8 cellular contexts compared by ENCODE assay signal in genomic region chr14:21300892-21301291, GRCh38. TPM values are rescaled to one million over a fixed set of nuclear protein-coding genes. Genes with fewer than 3 reads are reported as not detected.
DNase-seq lines count a peak whose midpoint lies in the region; ATAC-seq, FAIRE-seq and TF ChIP-seq lines count a peak whose summit lies in the region.

No MANE protein-coding gene starts in this region.

- TF ChIP-seq RAD21 in HepG2 (CRISPR knock-in tag; IDR thresholded peaks at IDR 0.05) = 0 out of 2 replicates have a peak, but pooled peaks have one; percentile 41

- no peak overlapping the region for H2AFZ ChIP-seq in OCI-LY1 (ENCODE audit: low read length)
- peak overlapping the region; percentile 74 for H2AFZ ChIP-seq in HepG2 (ENCODE audit: low read length)

- DNase-seq in GM13977 (ENCODE audit: low spot score) (peak; percentile 42), body of pancreas (peak; percentile 13 to 55 (median 17)), HepG2 (ENCODE audit: low spot score) (no peak)
- peak; percentile 20 to 29 for DNase-seq in stimulated activated naive CD8-positive, alpha-beta T cell treated with anti-CD3 and anti-CD28 coated beads, Interleukin-15, amount 100 ng/mL, for 72 hours

- H3K4me1 Mint-ChIP-seq in stimulated activated naive CD8-positive, alpha-beta T cell treated with anti-CD3 and anti-CD28 coated beads, Interleukin-15, amount 100 ng/mL, for 72 hours = peaks cover 9% of the 10 kb centered on the region

- H3K27me3 ChIP-seq in OCI-LY1 (ENCODE audit: insufficient read depth, low read length) (no peaks in the 10 kb centered on the region), body of pancreas (peaks cover 0 to 5% of the 10 kb centered on the region in 2 donors), HepG2 (ENCODE audit: control insufficient read depth in 1 of 2, insufficient read depth in 2 of 2, low read length in 2 of 2) (no peaks in the 10 kb centered on the region)

- H3K9me3 ChIP-seq in OCI-LY1 (ENCODE audit: low read length) (no peaks in the 10 kb centered on the region), body of pancreas (no peaks in the 10 kb centered on the region), HepG2 (ENCODE audit: low read length) (no peaks in the 10 kb centered on the region)

- intact Hi-C loops in body of pancreas (cut with DNase I) = no loop called here
- intact Hi-C loops in HepG2 (cut with micrococcal nuclease; ENCODE audit: unreplicated experiment) = loop anchor here (2.0 kb wide), 1 partner anchor 20 kb away; no protein-coding TSS in a partner anchor

- H3K79me2 ChIP-seq in OCI-LY1 (ENCODE audit: insufficient read depth, low read length) = no peaks in the 10 kb centered on the region
- H3K79me2 ChIP-seq in HepG2 (ENCODE audit: insufficient read depth, low read length) = no peaks in the 10 kb centered on the region

- TF ChIP-seq POLR2A in body of pancreas (IDR thresholded peaks at IDR 0.05) = no peak
- TF ChIP-seq POLR2A in HepG2 (IDR thresholded peaks at IDR 0.05; ENCODE audit: insufficient read depth in 1 of 2, low read depth in 2 of 2, low read length in 2 of 2) = no peak

- no peaks in the 10 kb centered on the region for H3F3A ChIP-seq in OCI-LY1 (ENCODE audit: insufficient read depth, low read length)

- FAIRE-seq in HepG2 (lab: Jason Lieb, UNC) = no peak

- H3K4me1 ChIP-seq in OCI-LY1 (ENCODE audit: insufficient read depth, low read length, severe bottlenecking) (peaks cover 20% of the 10 kb centered on the region), body of pancreas (peaks cover 6% of the 10 kb centered on the region), HepG2 (ENCODE audit: insufficient read depth, low read length) (peaks cover 52% of the 10 kb centered on the region)

- no peaks in the 10 kb centered on the region for H3K9me2 ChIP-seq in OCI-LY1 (ENCODE audit: low read depth, low read length)

- no peak for TF ChIP-seq EP300 in HepG2 (IDR thresholded peaks at IDR 0.05; ENCODE audit: low read depth in 2 of 2, low read length in 2 of 2)
- no peak for TF ChIP-seq EP300 in HepG2 (CRISPR knock-in tag; IDR thresholded peaks at IDR 0.05; ENCODE audit: borderline replicate concordance)

- peak overlapping the region; percentile 52 for H3K4me3 ChIP-seq in OCI-LY1 (ENCODE audit: low read depth, low read length, poor library complexity, severe bottlenecking)
- no peak overlapping the region for H3K4me3 ChIP-seq in body of pancreas
- H3K4me3 ChIP-seq in HepG2 (replicated peaks in 1 of 3; ENCODE audit: insufficient read depth in 1 of 3, low read depth in 2 of 3, low read length in 3 of 3) = peak overlapping the region; percentile 42 to 68 (median 46)

- H3K9ac ChIP-seq in OCI-LY1 (ENCODE audit: low read length) = peak overlapping the region; percentile 17; the same call in 1 of the 2 replicates
- peak overlapping the region; percentile 53 for H3K9ac ChIP-seq in HepG2 (ENCODE audit: insufficient read depth, low read depth, low read length)

- H3K27ac ChIP-seq in OCI-LY1 (ENCODE audit: low read depth, low read length, poor library complexity, severe bottlenecking) = no peak overlapping the region
- no peak overlapping the region for H3K27ac ChIP-seq in body of pancreas
- no peak overlapping the region for H3K27ac ChIP-seq in HepG2 (ENCODE audit: extremely low read length, insufficient read depth, low read length)

- peak overlapping the region; percentile 60 to 70 for H3K4me3 Mint-ChIP-seq in stimulated activated naive CD8-positive, alpha-beta T cell treated with anti-CD3 and anti-CD28 coated beads, Interleukin-15, amount 100 ng/mL, for 72 hours

- no peaks in the 10 kb centered on the region for H3K36me3 ChIP-seq in OCI-LY1 (ENCODE audit: insufficient read depth, low read length)
- no peaks in the 10 kb centered on the region for H3K36me3 ChIP-seq in body of pancreas (replicated peaks in 1 of 2; ENCODE audit: insufficient read depth in 1 of 2, low read depth in 2 of 2)
- no peaks in the 10 kb centered on the region for H3K36me3 ChIP-seq in HepG2 (replicated peaks in 1 of 2; ENCODE audit: control insufficient read depth in 1 of 2, insufficient read depth in 2 of 2, low read length in 2 of 2)

- ATAC-seq in body of pancreas = no peak
- peak; percentile 52 for ATAC-seq in HepG2
- ATAC-seq in stimulated activated naive CD8-positive, alpha-beta T cell treated with anti-CD3 and anti-CD28 coated beads, Interleukin-15, amount 100 ng/mL, for 72 hours = peak; percentile 66
- no peak for ATAC-seq in GM21526 (IDR thresholded peaks at IDR 0.05; ENCODE audit: low FRiP score, unreplicated experiment)
- no peak for ATAC-seq in HG03159 (IDR thresholded peaks at IDR 0.05; ENCODE audit: unreplicated experiment)
- ATAC-seq in GM19455 (IDR thresholded peaks at IDR 0.05; ENCODE audit: unreplicated experiment) = no peak

- POLR2A ChIA-PET in HepG2 (lab: Yijun Ruan, JAX) = interaction anchor here (1.0 kb wide), 1 partner anchor 13 kb away, joined by 5 read pairs; no protein-coding TSS in a partner anchor

- in situ Hi-C loops in GM13977 (cut with MboI; ENCODE audit: low pct_unique_long_range_greater_than_20kb, low sequenced_read_pairs, unreplicated experiment) = no loop called here
- in situ Hi-C loops in HepG2 (cut with HindIII; ENCODE audit: extremely low pct_ligation_motif_present, low pct_unique_long_range_greater_than_20kb) = no loop called here

- TF ChIP-seq CTCF in GM13977 (IDR thresholded peaks at IDR 0.05; ENCODE audit: extremely low read depth, insufficient read depth, missing control alignments) (no peak), OCI-LY1 (IDR thresholded peaks at IDR 0.05; ENCODE audit: low read length) (peak; percentile 18; the same call in 1 of the 2 replicates), body of pancreas (IDR thresholded peaks at IDR 0.05) (peak in 2 of 7 experiments; percentile 11 to 32), HepG2 (CRISPR knock-in tag; IDR thresholded peaks at IDR 0.05) (peak; percentile 64)

- CTCF ChIA-PET in HepG2 (lab: Yijun Ruan, JAX; ENCODE audit: low intra/inter-chr PET ratio, low total read pairs) = no interaction called here

- 2% methylated on average over 26 to 30 of the region's 30 CpGs for WGBS in body of pancreas, 2 donors
- 74% methylated on average over 16 of the region's 30 CpGs for WGBS in HepG2 (ENCODE audit: low lambda C conversion rate)

- no TSS peak for BruUV-seq in HepG2 (replicated peaks; lab: Mats Ljungman, UMichigan)

- no peaks in the 10 kb centered on the region for H3K9me3 Mint-ChIP-seq in stimulated activated naive CD8-positive, alpha-beta T cell treated with anti-CD3 and anti-CD28 coated beads, Interleukin-15, amount 100 ng/mL, for 72 hours

- H3K27me3 Mint-ChIP-seq in stimulated activated naive CD8-positive, alpha-beta T cell treated with anti-CD3 and anti-CD28 coated beads, Interleukin-15, amount 100 ng/mL, for 72 hours = peaks cover 29% of the 10 kb centered on the region

- H3K27ac Mint-ChIP-seq in stimulated activated naive CD8-positive, alpha-beta T cell treated with anti-CD3 and anti-CD28 coated beads, Interleukin-15, amount 100 ng/mL, for 72 hours = no peak overlapping the region

- peak overlapping the region; percentile 68 for H3K4me2 ChIP-seq in OCI-LY1 (ENCODE audit: low read length)
- peak overlapping the region; percentile 74 for H3K4me2 ChIP-seq in HepG2 (ENCODE audit: low read depth, low read length)

- H4K20me1 ChIP-seq in OCI-LY1 (ENCODE audit: insufficient read depth, low read length) (no peaks in the 10 kb centered on the region), HepG2 (ENCODE audit: insufficient read depth, low read length) (no peaks in the 10 kb centered on the region)

RNA-seq across cellular contexts. Expression of gene RPGRIP1, which starts 21.0 kb away (rescaled TPM):
- not detected for total RNA-seq in body of pancreas
- total RNA-seq in HepG2 (2016; rRNA removed; fragmentation: Illumina TruSeq; extraction: Trizol) = 0.10 and 0.13 TPM in 2 replicates
- 0.09 TPM in 1 of 2 replicates, not detected in the other for total RNA-seq in HepG2 (2016; cell fraction: cytosol; rRNA removed; fragmentation: Illumina TruSeq; extraction: Trizol; ENCODE audit: low read depth)
- total RNA-seq in HepG2 (2016; cell fraction: insoluble cytoplasmic fraction; rRNA removed; fragmentation: Illumina TruSeq; extraction: Trizol) = 0.48 and 0.67 TPM in 2 replicates
- 0.15 and 0.17 TPM in 2 replicates for total RNA-seq in HepG2 (2016; cell fraction: membrane; rRNA removed; fragmentation: Illumina TruSeq; extraction: Trizol)
- 0.22 and 0.50 TPM in 2 replicates for total RNA-seq in HepG2 (2016; cell fraction: nucleus; rRNA removed; fragmentation: Illumina TruSeq; extraction: Trizol)
- 0.47 and 1.1 TPM in 2 replicates for polyA plus RNA-seq in HepG2 (2011; rRNA removed)
- 0.14 and 0.17 TPM in 2 replicates for polyA plus RNA-seq in HepG2 (2011; cell fraction: cytosol; rRNA removed)
- polyA plus RNA-seq in HepG2 (2011; cell fraction: nucleus; rRNA removed) = 0.58 and 1.4 TPM in 2 replicates
- 0.57 and 0.58 TPM in 2 replicates for polyA plus RNA-seq in HepG2 (2012)
- polyA plus RNA-seq in HepG2 (2016; cell fraction: cytosol; fragmentation: Illumina TruSeq; extraction: Trizol; ENCODE audit: low read depth) = not detected in 2 replicates
- polyA plus RNA-seq in HepG2 (2016; cell fraction: insoluble cytoplasmic fraction; fragmentation: Illumina TruSeq; extraction: Trizol; ENCODE audit: low read depth) = 0.07 and 0.12 TPM in 2 replicates
- 0.08 TPM in 1 of 2 replicates, not detected in the other for polyA plus RNA-seq in HepG2 (2016; cell fraction: membrane; fragmentation: Illumina TruSeq; extraction: Trizol; ENCODE audit: low read depth)
- 0.47 and 1.6 TPM in 2 replicates for polyA plus RNA-seq in HepG2 (2016; cell fraction: nucleus; fragmentation: Illumina TruSeq; extraction: Trizol; ENCODE audit: insufficient read depth, low read depth)
- 0.26 TPM in 1 of 2 replicates, not detected in the other for polyA minus RNA-seq in HepG2 (2011; rRNA and poly(A)+ RNA removed; ENCODE audit: low replicate concordance)
- 0.53 TPM in 1 of 2 replicates, not detected in the other for polyA minus RNA-seq in HepG2 (2011; cell fraction: cytosol; rRNA and poly(A)+ RNA removed)
- 0.64 and 4.0 TPM in 2 replicates for polyA minus RNA-seq in HepG2 (2011; cell fraction: nucleus; rRNA and poly(A)+ RNA removed)

RNA-seq across cellular contexts. Expression of gene HNRNPC, which starts 31.6 kb away (rescaled TPM):
- total RNA-seq in body of pancreas (100 to 1,000 TPM; 245 to 251 TPM), HepG2 (2016; rRNA removed; fragmentation: Illumina TruSeq; extraction: Trizol) (1,099 and 1,563 TPM in 2 replicates)
- total RNA-seq in HepG2 (2016; cell fraction: cytosol; rRNA removed; fragmentation: Illumina TruSeq; extraction: Trizol; ENCODE audit: low read depth) = 272 and 305 TPM in 2 replicates
- 1,110 and 1,631 TPM in 2 replicates for total RNA-seq in HepG2 (2016; cell fraction: insoluble cytoplasmic fraction; rRNA removed; fragmentation: Illumina TruSeq; extraction: Trizol)
- total RNA-seq in HepG2 (2016; cell fraction: membrane; rRNA removed; fragmentation: Illumina TruSeq; extraction: Trizol) = 374 and 422 TPM in 2 replicates
- 741 and 752 TPM in 2 replicates for total RNA-seq in HepG2 (2016; cell fraction: nucleus; rRNA removed; fragmentation: Illumina TruSeq; extraction: Trizol)
- polyA plus RNA-seq in HepG2 (2011; rRNA removed) = 577 and 628 TPM in 2 replicates
- 344 and 442 TPM in 2 replicates for polyA plus RNA-seq in HepG2 (2011; cell fraction: cytosol; rRNA removed)
- polyA plus RNA-seq in HepG2 (2011; cell fraction: nucleus; rRNA removed) = 155 and 197 TPM in 2 replicates
- 523 and 611 TPM in 2 replicates for polyA plus RNA-seq in HepG2 (2012)
- 145 and 154 TPM in 2 replicates for polyA plus RNA-seq in HepG2 (2016; cell fraction: cytosol; fragmentation: Illumina TruSeq; extraction: Trizol; ENCODE audit: low read depth)
- polyA plus RNA-seq in HepG2 (2016; cell fraction: insoluble cytoplasmic fraction; fragmentation: Illumina TruSeq; extraction: Trizol; ENCODE audit: low read depth) = 1,519 and 1,675 TPM in 2 replicates
- polyA plus RNA-seq in HepG2 (2016; cell fraction: membrane; fragmentation: Illumina TruSeq; extraction: Trizol; ENCODE audit: low read depth) = 281 and 312 TPM in 2 replicates
- 695 and 708 TPM in 2 replicates for polyA plus RNA-seq in HepG2 (2016; cell fraction: nucleus; fragmentation: Illumina TruSeq; extraction: Trizol; ENCODE audit: insufficient read depth, low read depth)
- polyA minus RNA-seq in HepG2 (2011; rRNA and poly(A)+ RNA removed; ENCODE audit: low replicate concordance) = 720 and 1,084 TPM in 2 replicates
- polyA minus RNA-seq in HepG2 (2011; cell fraction: cytosol; rRNA and poly(A)+ RNA removed) = 262 and 282 TPM in 2 replicates
- 891 and 939 TPM in 2 replicates for polyA minus RNA-seq in HepG2 (2011; cell fraction: nucleus; rRNA and poly(A)+ RNA removed)

Comparison
In these comparisons a context has a peak if more than half of its experiments do, and no peak if none do; other contexts are left out.
1. H3K4me3 ChIP-seq: peak in OCI-LY1 (single experiment) and HepG2 (3 of 3); none in body of pancreas (0 of 2).
2. ATAC-seq: peak in HepG2 (single experiment) and stimulated activated naive CD8-positive, alpha-beta T cell treated with anti-CD3 and anti-CD28 coated beads, Interleukin-15, amount 100 ng/mL, for 72 hours (single experiment); none in body of pancreas (single experiment), GM21526 (single experiment), HG03159 (single experiment) and GM19455 (single experiment).